Comparison of ENCODE assay signal across 9 cellular contexts in the genomic region with DNA sequence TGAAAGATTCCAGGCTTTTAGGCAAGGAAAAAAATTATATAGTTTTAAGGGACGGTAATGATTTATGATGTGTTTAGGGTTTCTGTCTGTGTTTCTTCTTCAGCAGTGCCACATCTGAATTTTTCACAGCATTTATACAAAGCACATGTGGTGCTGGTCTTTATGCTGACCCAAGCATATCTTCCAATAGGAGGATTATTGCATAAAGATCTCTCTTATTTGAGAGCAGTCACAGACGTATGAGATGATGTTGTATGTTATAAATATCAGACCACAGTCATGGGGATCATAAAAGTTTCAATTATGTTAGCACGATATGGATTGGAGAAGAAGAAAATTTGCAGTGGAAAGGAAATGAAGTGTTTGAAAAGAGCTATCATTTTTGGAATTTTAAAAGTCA.
"Had no signal": no experiment of that assay in that cellular context is flagged by ENCODE, and none has a peak within 500 bp of the region (broad histone marks: within the 10 kb centered on the region; RNA-seq: fewer than 3 reads in every experiment).

No MANE protein-coding gene starts in this region.

- H3K27ac ChIP-seq: HL-60, KMS-11 had no signal

- ATAC-seq: GM23338 had no signal

- FAIRE-seq: H1, H54 had no signal

- H3K9ac ChIP-seq: KMS-11 had no signal

- H3K4me3 ChIP-seq: GM23338 had no signal

- H2AFZ ChIP-seq: GM23338 had no signal

- DNase-seq: H9, HCEC 1CT, HFFc6, KBM-7 had no signal

- H3K4me2 ChIP-seq: GM23338, KMS-11 had no signal
